In the genomic region with DNA sequence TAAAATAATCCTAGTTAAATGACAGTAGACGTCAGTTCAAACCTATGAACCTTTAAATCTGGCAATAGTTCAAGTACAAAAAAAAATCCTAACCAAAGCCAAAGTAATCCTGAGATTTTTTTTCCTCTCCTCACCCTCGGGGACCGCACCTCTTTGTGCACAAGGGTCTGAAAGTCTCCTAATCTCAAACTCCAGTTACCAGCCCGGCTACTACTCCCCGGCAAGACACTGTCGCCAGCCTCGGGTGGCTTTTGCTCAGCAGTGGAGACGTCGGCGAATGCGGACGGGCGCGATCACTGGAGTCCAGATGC, we compare ENCODE assay signal across 8 cellular contexts. TPM values are rescaled to one million over a fixed set of nuclear protein-coding genes. Genes with fewer than 3 reads are reported as not detected.
DNase-seq lines count a peak whose midpoint lies in the region; ATAC-seq and TF ChIP-seq lines count a peak whose summit lies in the region.

No MANE protein-coding gene starts in this region.

- DNase-seq in CD14-positive monocyte (ENCODE audit: low spot score) (no peak), adipocyte (ENCODE audit: low read depth) (no peak), left lobe of liver (ENCODE audit: low spot score) (no peak), thoracic aorta (ENCODE audit: low spot score) (no peak), omental fat pad (ENCODE audit: low spot score) (no peak)
- no peak for DNase-seq in stimulated activated CD4-positive, alpha-beta T cell treated with anti-CD3 and anti-CD28 coated beads, Interleukin-4, amount 100 ng/mL, for 4 hours

- no peaks in the 10 kb centered on the region for H3K27me3 Mint-ChIP-seq in CD14-positive monocyte (ENCODE audit: low read depth in 3 of 3)

- peaks cover 55% of the 10 kb centered on the region for H3K4me1 ChIP-seq in adipocyte (ENCODE audit: control insufficient read depth, insufficient read depth, low read length)
- H3K4me1 ChIP-seq in thoracic aorta (ENCODE audit: control insufficient read depth in 1 of 2, low read depth in 2 of 2): peaks cover 26 to 41% of the 10 kb centered on the region in 2 donors

- peaks cover 23% of the 10 kb centered on the region for H3K36me3 ChIP-seq in adipocyte (ENCODE audit: control insufficient read depth, insufficient read depth, low read length, severe bottlenecking)
- H3K36me3 ChIP-seq in thoracic aorta: peaks cover 6% of the 10 kb centered on the region

- H3K27me3 ChIP-seq in adipocyte (replicated peaks; ENCODE audit: control insufficient read depth, insufficient read depth, low read length): no peaks in the 10 kb centered on the region
- H3K27me3 ChIP-seq in thoracic aorta (replicated peaks; ENCODE audit: insufficient read depth): no peaks in the 10 kb centered on the region

- ATAC-seq in HG03378 (IDR thresholded peaks at IDR 0.05; ENCODE audit: unreplicated experiment) (peak; percentile 3), left lobe of liver (peak; percentile 17), thoracic aorta (ENCODE audit: insufficient number of reproducible peaks, low FRiP score, low read depth) (peak; percentile 30), omental fat pad (ENCODE audit: low FRiP score) (no peak), GM19452 (IDR thresholded peaks at IDR 0.05; ENCODE audit: unreplicated experiment) (no peak)

- intact Hi-C loops in CD14-positive monocyte (cut with micrococcal nuclease): loop anchor here in 1 of 2 donors (10.0 kb wide), 1 partner anchor 516 kb away; the partner anchor contains the start of gene HNRNPD

- no peak for TF ChIP-seq CTCF in CD14-positive monocyte (IDR thresholded peaks at IDR 0.05)
- no peak for TF ChIP-seq CTCF in thoracic aorta (IDR thresholded peaks at IDR 0.05)
- no peak for TF ChIP-seq CTCF in omental fat pad (IDR thresholded peaks at IDR 0.05)

- H3K4me3 Mint-ChIP-seq in CD14-positive monocyte: peak overlapping the region; percentile 89 to 95

- H3K27ac Mint-ChIP-seq in CD14-positive monocyte: peak overlapping the region; percentile 94 to 98 (median 97)

- peak overlapping the region; percentile 100 for H3K9ac ChIP-seq in adipocyte (ENCODE audit: low read length)

- no peaks in the 10 kb centered on the region for H3K9me3 Mint-ChIP-seq in CD14-positive monocyte

- H3K4me1 Mint-ChIP-seq in CD14-positive monocyte: peaks cover 34% of the 10 kb centered on the region

- H3K9me3 ChIP-seq in adipocyte (ENCODE audit: control insufficient read depth, low read length): no peaks in the 10 kb centered on the region
- no peaks in the 10 kb centered on the region for H3K9me3 ChIP-seq in thoracic aorta

- peak overlapping the region; percentile 95 to 98 for H3K27ac ChIP-seq in thoracic aorta

- H3K36me3 Mint-ChIP-seq in CD14-positive monocyte: peaks cover 20 to 29% of the 10 kb centered on the region in 2 donors

- H3K4me3 ChIP-seq in adipocyte (ENCODE audit: low read length): peak overlapping the region; percentile 99
- H3K4me3 ChIP-seq in thoracic aorta: peak overlapping the region; percentile 89

RNA-seq across cellular contexts. Expression of gene SEC31A, which starts 0.4 kb away (rescaled TPM):
- polyA plus RNA-seq in CD14-positive monocyte: 100 to 1,000 TPM; 107 to 120 TPM
- 108 TPM for total RNA-seq in left lobe of liver
- total RNA-seq in thoracic aorta: 100 to 1,000 TPM; 248 to 337 TPM
- 100 to 1,000 TPM; 175 to 215 (median 183) TPM for total RNA-seq in omental fat pad

RNA-seq across cellular contexts. Expression of gene THAP9, which starts 10.0 kb away (rescaled TPM):
- polyA plus RNA-seq in CD14-positive monocyte: 1 to 10 TPM; 1.4 TPM
- total RNA-seq in left lobe of liver (2.6 TPM), thoracic aorta (1 to 10 TPM; 2.7 to 3.9 TPM), omental fat pad (10 to 100 TPM in 1 of 4 donors, 1 to 10 TPM in 3; 1.8 to 10.2 (median 2.9) TPM)

Comparison
In these comparisons a context has a peak if more than half of its experiments do, and no peak if none do; other contexts are left out.
1. ATAC-seq: peak in HG03378 (single experiment), left lobe of liver (single experiment) and thoracic aorta (single experiment); none in omental fat pad (single experiment) and GM19452 (single experiment).